Comparison of ENCODE assay signal across 1 cellular context in the genomic region with DNA sequence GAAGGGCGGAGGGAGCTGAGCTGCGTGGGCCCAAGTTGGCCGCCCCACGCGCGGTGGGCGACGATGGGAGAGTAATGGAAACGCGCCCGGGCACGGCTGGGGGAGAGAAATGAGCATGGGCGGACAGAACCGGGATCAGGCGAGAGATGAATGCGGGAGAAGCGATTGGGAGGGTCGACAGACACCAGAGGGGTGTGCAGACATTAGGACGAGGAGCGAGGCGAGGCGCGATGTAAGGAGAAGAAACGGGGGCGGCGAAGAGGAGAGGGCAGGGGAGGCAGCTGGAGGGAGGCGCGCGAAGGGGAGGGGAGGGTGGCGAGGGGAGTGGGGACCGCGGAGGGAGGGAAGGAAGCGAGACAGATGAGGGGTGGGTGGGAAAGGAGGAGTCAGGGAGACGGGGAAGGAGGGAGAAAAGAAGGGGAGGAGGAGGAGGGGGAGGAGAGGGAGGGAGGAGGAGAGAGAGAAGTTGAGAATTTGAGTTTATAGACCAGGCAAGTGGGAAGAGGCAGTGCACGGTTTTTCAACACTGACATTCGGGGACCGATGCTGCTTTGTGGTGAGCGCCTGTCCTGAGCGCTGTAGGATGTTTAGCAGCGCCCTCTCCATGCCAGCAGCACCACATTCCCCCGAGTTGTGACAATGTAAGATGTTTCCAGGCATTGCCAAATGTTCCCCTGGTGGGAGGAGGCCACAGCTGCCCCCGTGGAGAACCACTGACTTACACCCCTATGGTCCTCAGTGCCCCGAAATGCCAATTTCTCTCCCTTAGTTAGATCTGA.
TF ChIP-seq lines count a peak whose summit lies in the region.

SHISA7 (minus strand) TSS at position 256 of the 779 bp plus-strand sequence. CDS start 437 bp downstream, outside the sequence.

TF ChIP-seq in HEK293, 187 proteins besides CTCF, POLR2A, EP300 and RAD21 (continued from another document and continues in another):
- TF ChIP-seq, protein P1, sequence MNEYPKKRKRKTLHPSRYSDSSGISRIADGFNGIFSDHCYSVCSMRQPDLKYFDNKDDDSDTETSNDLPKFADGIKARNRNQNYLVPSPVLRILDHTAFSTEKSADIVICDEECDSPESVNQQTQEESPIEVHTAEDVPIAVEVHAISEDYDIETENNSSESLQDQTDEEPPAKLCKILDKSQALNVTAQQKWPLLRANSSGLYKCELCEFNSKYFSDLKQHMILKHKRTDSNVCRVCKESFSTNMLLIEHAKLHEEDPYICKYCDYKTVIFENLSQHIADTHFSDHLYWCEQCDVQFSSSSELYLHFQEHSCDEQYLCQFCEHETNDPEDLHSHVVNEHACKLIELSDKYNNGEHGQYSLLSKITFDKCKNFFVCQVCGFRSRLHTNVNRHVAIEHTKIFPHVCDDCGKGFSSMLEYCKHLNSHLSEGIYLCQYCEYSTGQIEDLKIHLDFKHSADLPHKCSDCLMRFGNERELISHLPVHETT (tag by site-specific recombination; IDR thresholded peaks at IDR 0.05): no peak
- TF ChIP-seq YY2 (tag by site-specific recombination; IDR thresholded peaks at IDR 0.05): no peak
- no peak for TF ChIP-seq ZSCAN18 (tag by site-specific recombination; IDR thresholded peaks at IDR 0.05)
- no peak for TF ChIP-seq ZNF837 (tag by site-specific recombination; IDR thresholded peaks at IDR 0.05)
- no peak for TF ChIP-seq ZNF610 (tag by site-specific recombination; IDR thresholded peaks at IDR 0.05; ENCODE audit: borderline replicate concordance)
- no peak for TF ChIP-seq ZNF248 (tag by site-specific recombination; IDR thresholded peaks at IDR 0.05)
- no peak for TF ChIP-seq ZSCAN23 (tag by site-specific recombination; IDR thresholded peaks at IDR 0.05)
- peak; percentile 76 for TF ChIP-seq ZXDB (tag by site-specific recombination; IDR thresholded peaks at IDR 0.05)
- TF ChIP-seq ELK4 (IDR thresholded peaks at IDR 0.05; ENCODE audit: borderline replicate concordance, low read depth, low read length): no peak
- TF ChIP-seq REPIN1 (tag by site-specific recombination; IDR thresholded peaks at IDR 0.05; ENCODE audit: low read depth): no peak
- no peak for TF ChIP-seq ZNF530 (tag by site-specific recombination; IDR thresholded peaks at IDR 0.05; ENCODE audit: low read depth)
- no peak for TF ChIP-seq ZNF776 (tag by site-specific recombination; IDR thresholded peaks at IDR 0.05; ENCODE audit: borderline replicate concordance)
- TF ChIP-seq MZF1 (tag by site-specific recombination; IDR thresholded peaks at IDR 0.05; ENCODE audit: borderline replicate concordance): no peak
- TF ChIP-seq ZNF10 (tag by site-specific recombination; IDR thresholded peaks at IDR 0.05): no peak
- no peak for TF ChIP-seq ZNF132 (tag by site-specific recombination; IDR thresholded peaks at IDR 0.05; ENCODE audit: borderline replicate concordance)
- TF ChIP-seq ZNF311 (tag by site-specific recombination; IDR thresholded peaks at IDR 0.05; ENCODE audit: borderline replicate concordance): no peak
- no peak for TF ChIP-seq ZFP37 (tag by site-specific recombination; IDR thresholded peaks at IDR 0.05)
- TF ChIP-seq SP7 (tag by site-specific recombination; IDR thresholded peaks at IDR 0.05): no peak
- no peak for TF ChIP-seq ZNF324 (tag by site-specific recombination; IDR thresholded peaks at IDR 0.05)
- peak; percentile 68 for TF ChIP-seq WT1 (tag by site-specific recombination; IDR thresholded peaks at IDR 0.05)
- TF ChIP-seq ZNF707 (tag by site-specific recombination; IDR thresholded peaks at IDR 0.05): no peak
- no peak for TF ChIP-seq ZNF155 (tag by site-specific recombination; IDR thresholded peaks at IDR 0.05)
- no peak for TF ChIP-seq HOXD13 (CRISPR knock-in tag; IDR thresholded peaks at IDR 0.05; ENCODE audit: borderline replicate concordance)
- TF ChIP-seq, protein P2, sequence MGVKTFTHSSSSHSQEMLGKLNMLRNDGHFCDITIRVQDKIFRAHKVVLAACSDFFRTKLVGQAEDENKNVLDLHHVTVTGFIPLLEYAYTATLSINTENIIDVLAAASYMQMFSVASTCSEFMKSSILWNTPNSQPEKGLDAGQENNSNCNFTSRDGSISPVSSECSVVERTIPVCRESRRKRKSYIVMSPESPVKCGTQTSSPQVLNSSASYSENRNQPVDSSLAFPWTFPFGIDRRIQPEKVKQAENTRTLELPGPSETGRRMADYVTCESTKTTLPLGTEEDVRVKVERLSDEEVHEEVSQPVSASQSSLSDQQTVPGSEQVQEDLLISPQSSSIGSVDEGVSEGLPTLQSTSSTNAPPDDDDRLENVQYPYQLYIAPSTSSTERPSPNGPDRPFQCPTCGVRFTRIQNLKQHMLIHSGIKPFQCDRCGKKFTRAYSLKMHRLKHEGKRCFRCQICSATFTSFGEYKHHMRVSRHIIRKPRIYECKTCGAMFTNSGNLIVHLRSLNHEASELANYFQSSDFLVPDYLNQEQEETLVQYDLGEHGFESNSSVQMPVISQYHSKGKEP (tag by site-specific recombination; IDR thresholded peaks at IDR 0.05): no peak
- no peak for TF ChIP-seq ZNF239 (tag by site-specific recombination; IDR thresholded peaks at IDR 0.05)
- TF ChIP-seq, protein P3, sequence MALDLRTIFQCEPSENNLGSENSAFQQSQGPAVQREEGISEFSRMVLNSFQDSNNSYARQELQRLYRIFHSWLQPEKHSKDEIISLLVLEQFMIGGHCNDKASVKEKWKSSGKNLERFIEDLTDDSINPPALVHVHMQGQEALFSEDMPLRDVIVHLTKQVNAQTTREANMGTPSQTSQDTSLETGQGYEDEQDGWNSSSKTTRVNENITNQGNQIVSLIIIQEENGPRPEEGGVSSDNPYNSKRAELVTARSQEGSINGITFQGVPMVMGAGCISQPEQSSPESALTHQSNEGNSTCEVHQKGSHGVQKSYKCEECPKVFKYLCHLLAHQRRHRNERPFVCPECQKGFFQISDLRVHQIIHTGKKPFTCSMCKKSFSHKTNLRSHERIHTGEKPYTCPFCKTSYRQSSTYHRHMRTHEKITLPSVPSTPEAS (tag by site-specific recombination; IDR thresholded peaks at IDR 0.05): no peak
- TF ChIP-seq KLF10 (tag by site-specific recombination; IDR thresholded peaks at IDR 0.05): no peak
- no peak for TF ChIP-seq ZNF148 (tag by site-specific recombination; IDR thresholded peaks at IDR 0.05; ENCODE audit: borderline replicate concordance)
- TF ChIP-seq SP3 (tag by site-specific recombination; IDR thresholded peaks at IDR 0.05): peak; percentile 84
- no peak for TF ChIP-seq ZNF645 (tag by site-specific recombination; IDR thresholded peaks at IDR 0.05)
- TF ChIP-seq ZNF792 (tag by site-specific recombination; IDR thresholded peaks at IDR 0.05): no peak
- TF ChIP-seq ZSCAN30 (tag by site-specific recombination; IDR thresholded peaks at IDR 0.05): no peak
- TF ChIP-seq ZNF544 (tag by site-specific recombination; IDR thresholded peaks at IDR 0.05): no peak
- no peak for TF ChIP-seq ZNF266 (tag by site-specific recombination; IDR thresholded peaks at IDR 0.05; ENCODE audit: low read depth)
- TF ChIP-seq, protein P4, sequence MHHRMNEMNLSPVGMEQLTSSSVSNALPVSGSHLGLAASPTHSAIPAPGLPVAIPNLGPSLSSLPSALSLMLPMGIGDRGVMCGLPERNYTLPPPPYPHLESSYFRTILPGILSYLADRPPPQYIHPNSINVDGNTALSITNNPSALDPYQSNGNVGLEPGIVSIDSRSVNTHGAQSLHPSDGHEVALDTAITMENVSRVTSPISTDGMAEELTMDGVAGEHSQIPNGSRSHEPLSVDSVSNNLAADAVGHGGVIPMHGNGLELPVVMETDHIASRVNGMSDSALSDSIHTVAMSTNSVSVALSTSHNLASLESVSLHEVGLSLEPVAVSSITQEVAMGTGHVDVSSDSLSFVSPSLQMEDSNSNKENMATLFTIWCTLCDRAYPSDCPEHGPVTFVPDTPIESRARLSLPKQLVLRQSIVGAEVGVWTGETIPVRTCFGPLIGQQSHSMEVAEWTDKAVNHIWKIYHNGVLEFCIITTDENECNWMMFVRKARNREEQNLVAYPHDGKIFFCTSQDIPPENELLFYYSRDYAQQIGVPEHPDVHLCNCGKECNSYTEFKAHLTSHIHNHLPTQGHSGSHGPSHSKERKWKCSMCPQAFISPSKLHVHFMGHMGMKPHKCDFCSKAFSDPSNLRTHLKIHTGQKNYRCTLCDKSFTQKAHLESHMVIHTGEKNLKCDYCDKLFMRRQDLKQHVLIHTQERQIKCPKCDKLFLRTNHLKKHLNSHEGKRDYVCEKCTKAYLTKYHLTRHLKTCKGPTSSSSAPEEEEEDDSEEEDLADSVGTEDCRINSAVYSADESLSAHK (tag by site-specific recombination; IDR thresholded peaks at IDR 0.05): no peak
- TF ChIP-seq INSM2 (tag by site-specific recombination; IDR thresholded peaks at IDR 0.05): no peak
- no peak; the same call in 1 of the 2 replicates for TF ChIP-seq ZBTB48 (tag by site-specific recombination; IDR thresholded peaks at IDR 0.05)
- TF ChIP-seq ZNF146 (tag by site-specific recombination; IDR thresholded peaks at IDR 0.05): no peak
- TF ChIP-seq ZBTB11 (tag by site-specific recombination; conservative IDR thresholded peaks at IDR 0.05; ENCODE audit: low read depth): no peak
